ENCODE assay signal across 10 cellular contexts in genomic region chr12:116143883-116144266, GRCh38.
A peak's percentile ranks its signal among the peaks of the same experiment; 100 is the strongest.
DNase-seq lines count a peak whose midpoint lies in the region; ATAC-seq and TF ChIP-seq lines count a peak whose summit lies in the region.
"Had no signal": no experiment of that assay in that cellular context is flagged by ENCODE, and none has a peak within 500 bp of the region (broad histone marks: within the 10 kb centered on the region; RNA-seq: fewer than 3 reads in every experiment).

No MANE protein-coding gene starts in this region.

- H3K27ac ChIP-seq in PC-3 (ENCODE audit: low read length): peak overlapping the region; percentile 71
- no peak overlapping the region for H3K27ac ChIP-seq in CD8-positive, alpha-beta T cell (ENCODE audit: low read depth, low read length)

- CTCF ChIA-PET in PC-3 (lab: Charles Lee): interaction anchor here (0.9 kb wide), 1 partner anchor 565 kb away, joined by 4 read pairs; no protein-coding TSS in a partner anchor
- CTCF ChIA-PET in CD8-positive, alpha-beta T cell (lab: Charles Lee): interaction anchor here (0.6 to 1.4 kb wide), 3 partner anchors 35 to 621 kb away, joined by 3 to 5 read pairs (median 4); no protein-coding TSS in a partner anchor

- intact Hi-C loops in PC-3 (cut with micrococcal nuclease): loop anchor here (1.0 to 10.0 kb wide), 5 partner anchors 17 to 563 kb away; no protein-coding TSS in a partner anchor
- intact Hi-C loops in CD8-positive, alpha-beta T cell (cut with DNase I, micrococcal nuclease): loop anchor here (2.0 to 10.0 kb wide), 4 partner anchors 43 to 561 kb away; no protein-coding TSS in a partner anchor

- H4K20me1 ChIP-seq in PC-3 (ENCODE audit: low read length): peaks cover 54% of the 10 kb centered on the region

- H3K4me3 ChIP-seq in PC-3 (ENCODE audit: low read length): peak overlapping the region; percentile 36; the same call in 1 of the 2 replicates
- no peak overlapping the region for H3K4me3 ChIP-seq in CD8-positive, alpha-beta T cell (ENCODE audit: low read depth, low read length)

- H3K36me3 Mint-ChIP-seq in CD8-positive, alpha-beta T cell: no peaks in the 10 kb centered on the region

- peak overlapping the region; percentile 74 for H3K4me2 ChIP-seq in PC-3 (ENCODE audit: low read length)

- H3K27me3 ChIP-seq in PC-3 (ENCODE audit: low read length): no peaks in the 10 kb centered on the region
- H3K27me3 ChIP-seq in CD8-positive, alpha-beta T cell (ENCODE audit: insufficient read depth, low read length): no peaks in the 10 kb centered on the region

- peaks cover 40% of the 10 kb centered on the region for H3K4me1 ChIP-seq in PC-3 (ENCODE audit: insufficient read depth, low read length)
- peaks cover 9% of the 10 kb centered on the region for H3K4me1 ChIP-seq in CD8-positive, alpha-beta T cell (ENCODE audit: insufficient read depth, low read length)

- peaks cover 95% of the 10 kb centered on the region for H3K79me2 ChIP-seq in PC-3 (ENCODE audit: low read length)

- H2AFZ ChIP-seq in PC-3 (ENCODE audit: low read length): no peak overlapping the region

- H3K9me3 ChIP-seq in PC-3 (ENCODE audit: low read length): no peaks in the 10 kb centered on the region
- H3K9me3 ChIP-seq in CD8-positive, alpha-beta T cell (ENCODE audit: low read length): no peaks in the 10 kb centered on the region

- ATAC-seq in PC-3: peak; percentile 40
- no peak for ATAC-seq in CD8-positive, alpha-beta T cell

- H3K9me2 ChIP-seq in PC-3 (replicated peaks; ENCODE audit: low read length): no peaks in the 10 kb centered on the region

- H3K9me3 Mint-ChIP-seq in CD8-positive, alpha-beta T cell: no peaks in the 10 kb centered on the region

- no peaks in the 10 kb centered on the region for H3K36me3 ChIP-seq in PC-3 (ENCODE audit: low read depth, low read length)
- no peaks in the 10 kb centered on the region for H3K36me3 ChIP-seq in CD8-positive, alpha-beta T cell (ENCODE audit: insufficient read depth, low read length)

- peak overlapping the region; percentile 0; the same call in 1 of the 2 replicates for H3K9ac ChIP-seq in PC-3 (ENCODE audit: low read length)

- TF ChIP-seq CTCF in PC-3 (conservative IDR thresholded peaks at IDR 0.05; ENCODE audit: low read depth, low read length): no peak
- no peak for TF ChIP-seq CTCF in CD8-positive, alpha-beta T cell (IDR thresholded peaks at IDR 0.05)

- H3K4me1 Mint-ChIP-seq in CD8-positive, alpha-beta T cell (ENCODE audit: low read depth): peaks cover 53% of the 10 kb centered on the region

- H3K27ac Mint-ChIP-seq in CD8-positive, alpha-beta T cell: no peak overlapping the region

- no peaks in the 10 kb centered on the region for H3F3A ChIP-seq in PC-3 (ENCODE audit: low read length, unreplicated experiment)

- H3K27me3 Mint-ChIP-seq in CD8-positive, alpha-beta T cell (ENCODE audit: low read depth): no peaks in the 10 kb centered on the region

- DNase-seq in GM03348 (ENCODE audit: low spot score): peak; percentile 37
- DNase-seq in PC-3: no peak
- peak; percentile 39 for DNase-seq in fibroblast of gingiva (ENCODE audit: low read depth)
- peak; percentile 90 for DNase-seq in renal cortical epithelial cell (ENCODE audit: low read depth)
- no peak for DNase-seq in CD8-positive, alpha-beta T cell
- DNase-seq in RPMI8226: no peak
- no peak for DNase-seq in nucleus accumbens (lab: John Stamatoyannopoulos, UW)
- no peak for DNase-seq in NCI-H524 (lab: John Stamatoyannopoulos, UW)
- DNase-seq: NCI-H510A treated with DMSO at 0.1 percent for 48 hours, occipital lobe had no signal

- no peak overlapping the region for H3K4me3 Mint-ChIP-seq in CD8-positive, alpha-beta T cell

- POLR2A ChIA-PET in PC-3 (lab: Charles Lee; ENCODE audit: unreplicated experiment): interaction anchor here (0.7 kb wide), 2 partner anchors 152 to 238 kb away, joined by 10 to 11 read pairs; no protein-coding TSS in a partner anchor
- POLR2A ChIA-PET in CD8-positive, alpha-beta T cell (lab: Charles Lee): interaction anchor here (0.7 kb wide), 1 partner anchor 560 kb away, joined by 4 read pairs; no protein-coding TSS in a partner anchor

- BruUV-seq in PC-3 (replicated peaks; lab: Mats Ljungman, UMichigan): no TSS peak

Comparison
In these comparisons a context has a peak if more than half of its experiments do, and no peak if none do; other contexts are left out.
1. DNase-seq: peak in GM03348 (single experiment), fibroblast of gingiva (single experiment) and renal cortical epithelial cell (single experiment); none in PC-3 (single experiment), CD8-positive, alpha-beta T cell (0 of 7), RPMI8226 (single experiment), nucleus accumbens (0 of 56) and NCI-H524 (0 of 2).